16 cellular contexts compared by ENCODE assay signal in the genomic region with DNA sequence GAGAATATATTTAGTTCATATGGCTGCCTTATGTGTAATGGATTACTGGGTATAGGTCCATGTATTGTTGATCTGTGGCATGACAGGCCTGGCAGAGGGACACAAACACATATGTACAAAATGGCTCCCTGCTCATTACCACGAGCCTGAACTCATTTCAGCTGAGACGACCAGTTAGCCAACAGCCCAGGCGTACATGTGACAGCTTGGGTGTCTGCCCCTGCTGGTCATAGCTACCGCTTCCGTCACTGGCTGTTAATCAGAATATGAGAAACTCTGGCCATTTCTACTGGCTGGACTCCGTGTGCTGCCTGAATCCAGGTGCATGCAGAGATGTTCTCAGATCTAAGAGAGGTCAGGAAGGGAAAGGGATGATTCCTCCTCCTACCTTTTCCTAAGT.
DNase-seq lines count a peak whose midpoint lies in the region; ATAC-seq and TF ChIP-seq lines count a peak whose summit lies in the region.
"Had no signal": no experiment of that assay in that cellular context is flagged by ENCODE, and none has a peak within 500 bp of the region (broad histone marks: within the 10 kb centered on the region; RNA-seq: fewer than 3 reads in every experiment).

No MANE protein-coding gene starts in this region.

- peaks cover 13 to 18% of the 10 kb centered on the region in 2 experiments; a peak in 3 of 4 replicates for H3K79me1 ChIP-seq in IMR-90 (ENCODE audit: low read depth in 1 of 2, low read length in 2 of 2)

- H3K56ac ChIP-seq in IMR-90 (ENCODE audit: extremely low read depth, insufficient read depth, low read length), result no peak overlapping the region

- 78% methylated on average over 3 of the region's 6 CpGs; no CpG with 5 or more reads in 1 of the 2 experiments for WGBS in IMR-90 (ENCODE audit: extremely low coverage in 2 of 2, insufficient read length in 1 of 2), 2 experiments

- dilution Hi-C loops in IMR-90 (cut with HindIII; ENCODE audit: low sequenced_read_pairs, unreplicated experiment), result no loop called here

- H4K5ac ChIP-seq in IMR-90 (ENCODE audit: low read depth, low read length), result no peak overlapping the region

- 0 out of 2 replicates have a peak, but pooled peaks cover 5% of the 10 kb centered on the region for H4K20me1 ChIP-seq in IMR-90 (ENCODE audit: insufficient read depth, low read length)

- no peak overlapping the region for H2AFZ ChIP-seq in IMR-90 (replicated peaks; ENCODE audit: low read length, poor library complexity)

- H3K4me1 Mint-ChIP-seq in brain, result peaks cover 100% of the 10 kb centered on the region
- H3K4me1 Mint-ChIP-seq: activated naive CD4-positive, alpha-beta T cell treated with anti-CD3 and anti-CD28 coated beads, Interleukin-2, amount 50 U/mL, for 24 hours; B cell; memory B cell had no signal

- in situ Hi-C loops in IMR-90 (cut with MboI; ENCODE audit: low sequenced_read_pairs), result no loop called here

- intact Hi-C loops in IMR-90 (cut with micrococcal nuclease), result no loop called here

- no peak overlapping the region for H3K4me2 ChIP-seq in IMR-90 (ENCODE audit: low read depth, low read length)

- H4K8ac ChIP-seq in IMR-90 (ENCODE audit: low read depth in 2 of 2, low read length in 2 of 2), result no peak overlapping the region

- no peak for ATAC-seq in IMR-90 (ENCODE audit: low read depth)
- ATAC-seq: activated T-cell treated with anti-CD3 and anti-CD28 coated beads, Interleukin-2, amount 50 U/mL, for 4 hours; right cardiac atrium had no signal

- H3K9me3 Mint-ChIP-seq in brain, result no peaks in the 10 kb centered on the region
- H3K9me3 Mint-ChIP-seq: activated CD4-positive, alpha-beta memory T cell treated with anti-CD3 and anti-CD28 coated beads for 36 hours; activated naive CD4-positive, alpha-beta T cell treated with anti-CD3 and anti-CD28 coated beads, Interleukin-2, amount 50 U/mL, for 24 hours; activated T-cell treated with anti-CD3 and anti-CD28 coated beads, Interleukin-2, amount 50 U/mL, for 4 hours; dendritic cell treated with granulocyte-macrophage colony-stimulating factor and Interleukin-4, amounts not matched to agents 40 ng/mL and 50 ng/mL, for 4 days; memory B cell had no signal

- H2BK120ac ChIP-seq in IMR-90 (ENCODE audit: low read depth, low read length), result no peak overlapping the region

- H3K4me3 Mint-ChIP-seq in brain, result peak overlapping the region in 2 of 5 experiments; percentile 17 to 60
- H3K4me3 Mint-ChIP-seq: activated CD4-positive, alpha-beta memory T cell treated with anti-CD3 and anti-CD28 coated beads for 36 hours; activated naive CD4-positive, alpha-beta T cell treated with anti-CD3 and anti-CD28 coated beads, Interleukin-2, amount 50 U/mL, for 24 hours; activated T-cell treated with anti-CD3 and anti-CD28 coated beads, Interleukin-2, amount 50 U/mL, for 4 hours; B cell; dendritic cell treated with granulocyte-macrophage colony-stimulating factor and Interleukin-4, amounts not matched to agents 40 ng/mL and 50 ng/mL, for 4 days; memory B cell had no signal

- H3K23ac ChIP-seq in IMR-90 (ENCODE audit: low read depth, low read length), result no peak overlapping the region

- H3K36me3 ChIP-seq in IMR-90 (ENCODE audit: control insufficient read depth, insufficient read depth, low read length), result no peaks in the 10 kb centered on the region
- H3K36me3 ChIP-seq in stomach smooth muscle (ENCODE audit: control insufficient read depth in 2 of 2, insufficient read depth in 2 of 2, low read length in 2 of 2), result no peaks in the 10 kb centered on the region

- no peak for TF ChIP-seq CTCF in IMR-90 (conservative IDR thresholded peaks at IDR 0.05; ENCODE audit: low read depth, low read length)
- peak in 1 of 2 experiments; percentile 13 for TF ChIP-seq CTCF in brain (conservative IDR thresholded peaks at IDR 0.05)

- no peak overlapping the region for H2AK5ac ChIP-seq in IMR-90 (ENCODE audit: low read depth, low read length)

- H3K4ac ChIP-seq in IMR-90 (ENCODE audit: low read depth, low read length), result no peak overlapping the region

- TF ChIP-seq RAD21 in IMR-90 (IDR thresholded peaks at IDR 0.05; ENCODE audit: low read length), result no peak

- no peak overlapping the region for H3K14ac ChIP-seq in IMR-90 (replicated peaks; ENCODE audit: low read depth, low read length)

- H3K27ac ChIP-seq in IMR-90 (ENCODE audit: insufficient read depth, low read length), result no peak overlapping the region
- peak overlapping the region; percentile 50 for H3K27ac ChIP-seq in stomach smooth muscle (ENCODE audit: low read length)

- H2BK20ac ChIP-seq in IMR-90 (ENCODE audit: low read depth, low read length), result peak overlapping the region; percentile 20; the same call in 1 of the 2 replicates

- H3K4me1 ChIP-seq in IMR-90 (ENCODE audit: control insufficient read depth, insufficient read depth, low read length) (peaks cover 23% of the 10 kb centered on the region), stomach smooth muscle (ENCODE audit: control insufficient read depth, insufficient read depth, low read length) (peaks cover 49% of the 10 kb centered on the region)

- DNase-seq in IMR-90, result no peak
- DNase-seq in midbrain (lab: John Stamatoyannopoulos, UW), result peak; percentile 17
- no peak for DNase-seq in germinal center (ENCODE audit: low spot score)
- DNase-seq in CD1c-positive myeloid dendritic cell (ENCODE audit: extremely low spot score), result no peak
- DNase-seq in SW 1271 (lab: John Stamatoyannopoulos, UW), result no peak
- DNase-seq: activated CD4-positive, alpha-beta memory T cell treated with anti-CD3 and anti-CD28 coated beads for 36 hours; activated T-cell treated with anti-CD3 and anti-CD28 coated beads, Interleukin-2, amount 50 U/mL, for 4 hours; GF-D8; stimulated activated CD4-positive, alpha-beta T cell treated with anti-CD3 and anti-CD28 coated beads, Interleukin-1b, Interleukin-23, amount 100 ng/mL, for 48 hours had no signal

- no peak overlapping the region for H4K91ac ChIP-seq in IMR-90 (ENCODE audit: insufficient read depth, low read depth, low read length)

- CTCF ChIA-PET in IMR-90 (lab: Yijun Ruan, JAX), result no interaction called here

- no peaks in the 10 kb centered on the region for H3K36me3 Mint-ChIP-seq in brain
- H3K36me3 Mint-ChIP-seq: activated CD4-positive, alpha-beta memory T cell treated with anti-CD3 and anti-CD28 coated beads for 36 hours; activated naive CD4-positive, alpha-beta T cell treated with anti-CD3 and anti-CD28 coated beads, Interleukin-2, amount 50 U/mL, for 24 hours; memory B cell had no signal

- H3K18ac ChIP-seq in IMR-90 (ENCODE audit: low read depth, low read length), result no peak overlapping the region; the same call in 1 of the 2 replicates

- H3K4me3 ChIP-seq in IMR-90 (ENCODE audit: insufficient read depth, low read depth, low read length) (no peak overlapping the region), stomach smooth muscle (ENCODE audit: low read length in 2 of 2) (no peak overlapping the region)

- H3K9me3 ChIP-seq in IMR-90 (ENCODE audit: control insufficient read depth, insufficient read depth, low read length) (no peaks in the 10 kb centered on the region), stomach smooth muscle (ENCODE audit: control insufficient read depth in 2 of 2, low read length in 2 of 2) (no peaks in the 10 kb centered on the region)

- TF ChIP-seq POLR2A in IMR-90 (IDR thresholded peaks at IDR 0.05; ENCODE audit: low read depth, low read length), result no peak

- no peak overlapping the region for H2BK5ac ChIP-seq in IMR-90 (ENCODE audit: low read depth, low read length, poor library complexity, severe bottlenecking)

- H3K27ac Mint-ChIP-seq in brain, result peak overlapping the region; percentile 22 to 92 (median 90)
- H3K27ac Mint-ChIP-seq: activated CD4-positive, alpha-beta memory T cell treated with anti-CD3 and anti-CD28 coated beads for 36 hours; activated naive CD4-positive, alpha-beta T cell treated with anti-CD3 and anti-CD28 coated beads, Interleukin-2, amount 50 U/mL, for 24 hours; B cell; dendritic cell treated with granulocyte-macrophage colony-stimulating factor and Interleukin-4, amounts not matched to agents 40 ng/mL and 50 ng/mL, for 4 days; memory B cell had no signal

- H3K9ac ChIP-seq in IMR-90 (ENCODE audit: low read depth, low read length), result no peak overlapping the region
- H3K9ac ChIP-seq in stomach smooth muscle (ENCODE audit: low read length in 2 of 2), result no peak overlapping the region

- POLR2A ChIA-PET in IMR-90 (lab: Charles Lee; ENCODE audit: unreplicated experiment), result no interaction called here

- no TSS peak for BruUV-seq in IMR-90 (replicated peaks; lab: Mats Ljungman, UMichigan)

- H2AK9ac ChIP-seq in IMR-90 (replicated peaks; ENCODE audit: low read depth, low read length, poor library complexity), result no peak overlapping the region

- H2BK15ac ChIP-seq in IMR-90 (ENCODE audit: low read depth, low read length), result no peak overlapping the region

- H3K27me3 ChIP-seq in IMR-90 (ENCODE audit: control insufficient read depth, insufficient read depth, low read length), result no peaks in the 10 kb centered on the region
- no peaks in the 10 kb centered on the region for H3K27me3 ChIP-seq in stomach smooth muscle (ENCODE audit: control insufficient read depth in 1 of 2, insufficient read depth in 2 of 2, low read length in 2 of 2)

- peaks cover 20% of the 10 kb centered on the region for H3K9me1 ChIP-seq in IMR-90 (ENCODE audit: insufficient read depth, low read length)

- no peaks in the 10 kb centered on the region for H3K27me3 Mint-ChIP-seq in brain
- H3K27me3 Mint-ChIP-seq: activated CD4-positive, alpha-beta memory T cell treated with anti-CD3 and anti-CD28 coated beads for 36 hours; activated naive CD4-positive, alpha-beta T cell treated with anti-CD3 and anti-CD28 coated beads, Interleukin-2, amount 50 U/mL, for 24 hours; B cell had no signal

TF ChIP-seq in IMR-90, 13 proteins besides CTCF, POLR2A, EP300 and RAD21:
- no peak for TF ChIP-seq CHD1 (IDR thresholded peaks at IDR 0.05; ENCODE audit: low read depth, low read length)
TF ChIP-seq in IMR-90: peak in this region for 0.
